15 cellular contexts compared by ENCODE assay signal in the genomic region with DNA sequence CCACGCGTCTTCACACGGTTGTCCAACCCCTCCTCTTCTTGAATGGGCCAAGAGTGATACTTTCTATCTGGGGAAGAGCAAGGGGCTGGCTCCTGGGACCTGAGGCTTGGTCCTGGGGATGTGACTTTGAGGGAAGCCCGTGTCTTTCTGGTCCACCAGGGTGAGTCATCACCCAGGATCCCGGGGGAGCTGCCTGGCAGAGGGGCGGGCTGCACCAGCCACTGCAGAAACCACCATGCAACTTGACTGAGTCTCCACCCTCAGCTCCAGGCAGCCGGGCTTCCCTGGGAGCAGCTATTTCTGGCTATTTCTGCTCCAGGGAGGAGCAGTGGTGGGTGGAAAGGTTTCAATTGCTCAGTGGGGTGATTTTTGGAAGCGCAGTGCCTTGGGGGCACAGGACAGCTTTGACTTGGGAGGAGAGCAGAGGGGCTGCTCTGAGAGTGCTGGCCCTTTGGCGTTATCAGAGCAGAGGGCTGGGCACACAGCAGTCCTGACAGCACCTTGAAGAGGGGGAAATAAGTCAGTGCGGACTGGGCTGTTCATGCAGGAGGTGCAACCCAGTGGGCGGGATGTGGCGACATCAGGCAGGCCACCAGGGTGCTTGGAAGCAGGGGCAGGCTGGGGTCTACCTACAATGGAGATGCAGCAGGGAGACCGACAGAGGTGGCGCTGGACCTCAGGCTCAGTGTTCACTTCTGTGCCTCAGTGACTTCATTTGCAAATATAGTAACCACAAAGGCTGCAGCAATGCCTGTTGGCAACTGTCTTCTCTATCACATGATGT. TPM values are rescaled to one million over a fixed set of nuclear protein-coding genes. Genes with fewer than 3 reads are reported as not detected.
DNase-seq lines count a peak whose midpoint lies in the region; ATAC-seq, FAIRE-seq and TF ChIP-seq lines count a peak whose summit lies in the region.
"Had no signal": no experiment of that assay in that cellular context is flagged by ENCODE, and none has a peak within 500 bp of the region (broad histone marks: within the 10 kb centered on the region; RNA-seq: fewer than 3 reads in every experiment).

No MANE protein-coding gene starts in this region.

- BruUV-seq in A673 (replicated peaks; lab: Mats Ljungman, UMichigan): no TSS peak

- TF ChIP-seq CTCF in A673 (conservative IDR thresholded peaks at IDR 0.05; ENCODE audit: low read depth, low read length) (no peak), GM12865 (IDR thresholded peaks at IDR 0.05; ENCODE audit: insufficient read depth, low read depth, low read length, missing control alignments) (no peak), RWPE2 (IDR thresholded peaks at IDR 0.05; ENCODE audit: poor library complexity, severe bottlenecking) (no peak), glutamatergic neuron (IDR thresholded peaks at IDR 0.05; ENCODE audit: partially characterized antibody, unreplicated experiment) (no peak), D721Med (IDR thresholded peaks at IDR 0.05; ENCODE audit: insufficient read depth, missing control alignments) (no peak)

- peaks cover 4% of the 10 kb centered on the region for H3K36me3 Mint-ChIP-seq in glutamatergic neuron (ENCODE audit: unreplicated experiment)

- no peaks in the 10 kb centered on the region for H3K36me3 ChIP-seq in A673 (ENCODE audit: insufficient read depth, low read length, poor library complexity, severe bottlenecking)
- H3K36me3 ChIP-seq in RWPE2 (ENCODE audit: low read depth): no peaks in the 10 kb centered on the region
- H3K36me3 ChIP-seq: upper lobe of left lung had no signal

- peaks cover 35% of the 10 kb centered on the region for H3K4me1 Mint-ChIP-seq in glutamatergic neuron (ENCODE audit: low read depth, unreplicated experiment)

- ATAC-seq in RWPE2 (ENCODE audit: low read depth) (no peak; the same call in 2 of the 3 replicates), GM19452 (IDR thresholded peaks at IDR 0.05; ENCODE audit: unreplicated experiment) (no peak)
- ATAC-seq: left lobe of liver had no signal

- H3K27me3 Mint-ChIP-seq in glutamatergic neuron (ENCODE audit: unreplicated experiment): peaks cover 4% of the 10 kb centered on the region

- no peaks in the 10 kb centered on the region for H3K4me1 ChIP-seq in A673 (ENCODE audit: insufficient read depth, low read length, poor library complexity, severe bottlenecking)
- no peaks in the 10 kb centered on the region for H3K4me1 ChIP-seq in RWPE2 (ENCODE audit: insufficient read depth, poor library complexity, severe bottlenecking)

- H3K9me3 ChIP-seq in A673 (ENCODE audit: low read depth, low read length, poor library complexity, severe bottlenecking) (no peaks in the 10 kb centered on the region), RWPE2 (ENCODE audit: severe bottlenecking) (no peaks in the 10 kb centered on the region)
- H3K9me3 ChIP-seq: upper lobe of left lung had no signal

- no peak overlapping the region for H3K4me3 Mint-ChIP-seq in glutamatergic neuron (ENCODE audit: unreplicated experiment)

- POLR2A ChIA-PET in A673 (lab: Charles Lee; ENCODE audit: low non-redundant PET): no interaction called here

- FAIRE-seq in D721Med (lab: Jason Lieb, UNC): no peak

- H3K27me3 ChIP-seq in A673 (replicated peaks; ENCODE audit: insufficient read depth, low read depth, low read length, poor library complexity) (peaks cover 54% of the 10 kb centered on the region), RWPE2 (ENCODE audit: insufficient read depth, poor library complexity, severe bottlenecking) (no peaks in the 10 kb centered on the region)
- H3K27me3 ChIP-seq: upper lobe of left lung had no signal

- H3K27ac Mint-ChIP-seq in glutamatergic neuron (ENCODE audit: unreplicated experiment): peak overlapping the region; percentile 52

- intact Hi-C loops in A673 (cut with micrococcal nuclease; ENCODE audit: unreplicated experiment): no loop called here

- H3K4me3 ChIP-seq in A673 (ENCODE audit: low read depth, low read length, poor library complexity, severe bottlenecking) (no peak overlapping the region), GM12865 (ENCODE audit: low read depth, low read length) (no peak overlapping the region), RWPE2 (ENCODE audit: severe bottlenecking) (no peak overlapping the region)
- H3K4me3 ChIP-seq: GM23248, upper lobe of left lung had no signal

- H3K27ac ChIP-seq in A673 (ENCODE audit: low read depth, low read length, poor library complexity, severe bottlenecking) (no peak overlapping the region), RWPE2 (ENCODE audit: poor library complexity, severe bottlenecking) (no peak overlapping the region)
- H3K27ac ChIP-seq: GM23248, parathyroid adenoma, upper lobe of left lung had no signal

- CTCF ChIA-PET in A673 (lab: Charles Lee): interaction anchor here (1.1 kb wide), 1 partner anchor 11 kb away, joined by 6 read pairs; no protein-coding TSS in a partner anchor

- peaks cover 20% of the 10 kb centered on the region for H3K9me3 Mint-ChIP-seq in glutamatergic neuron (ENCODE audit: unreplicated experiment)

- DNase-seq in A673 (ENCODE audit: low spot score) (peak; percentile 28), GM12865 (ENCODE audit: low read depth) (peak; percentile 33), RWPE2 (ENCODE audit: low spot score) (peak; percentile 78), glutamatergic neuron (peak; percentile 61), NCI-H2107 (lab: John Stamatoyannopoulos, UW) (no peak), SW 1271 (lab: John Stamatoyannopoulos, UW) (no peak), D721Med (ENCODE audit: insufficient read length, low spot score) (no peak)
- DNase-seq: GM23248, MM.1S, NCI-H748 treated with DMSO at 0.1 percent for 48 hours, T1000, upper lobe of left lung had no signal

RNA-seq across cellular contexts. Expression of a gene that starts 45.1 kb away (rescaled TPM):
- 67.2 and 74.0 TPM in 2 replicates for total RNA-seq in A673 (2021)
- total RNA-seq in glutamatergic neuron (ENCODE audit: unreplicated experiment): 4.9 TPM

Comparison
In these comparisons a context has a peak if more than half of its experiments do, and no peak if none do; other contexts are left out.
1. DNase-seq: peak in A673 (single experiment), GM12865 (single experiment), RWPE2 (single experiment) and glutamatergic neuron (single experiment); none in NCI-H2107 (single experiment), SW 1271 (0 of 2) and D721Med (single experiment).
2. RNA of a gene that starts 45.1 kb away (total RNA-seq): 67.2 to 74.0 TPM in A673; 4.9 TPM in glutamatergic neuron (single experiment); every median in the first group is over 10 times any median in the second.